In genomic region chr19:54242646-54243045, GRCh38 we compare ENCODE assay signal across 7 cellular contexts. TPM values are rescaled to one million over a fixed set of nuclear protein-coding genes. Genes with fewer than 3 reads are reported as not detected.
"Had no signal": no experiment of that assay in that cellular context is flagged by ENCODE, and none has a peak within 500 bp of the region (broad histone marks: within the 10 kb centered on the region; RNA-seq: fewer than 3 reads in every experiment).

TSS of gene LILRA6 (minus strand) at chr19:54242790.

RNA-seq across cellular contexts. Expression of gene LILRA6, which starts in this region (rescaled TPM):
- total RNA-seq: astrocyte, chondrocyte, endodermal cell, esophagus mucosa, kidney epithelial cell, osteoblast, smooth muscle cell had no signal
- polyA plus RNA-seq: smooth muscle cell had no signal
